ENCODE assay signal across 10 cellular contexts in genomic region chr7:117401293-117402002, GRCh38.
A peak's percentile ranks its signal among the peaks of the same experiment; 100 is the strongest.
DNase-seq lines count a peak whose midpoint lies in the region; ATAC-seq and TF ChIP-seq lines count a peak whose summit lies in the region.
"Had no signal": no experiment of that assay in that cellular context is flagged by ENCODE, and none has a peak within 500 bp of the region (broad histone marks: within the 10 kb centered on the region; RNA-seq: fewer than 3 reads in every experiment).

No MANE protein-coding gene starts in this region.

- H3K36me3 ChIP-seq in Loucy (ENCODE audit: insufficient read depth, low read length): no peaks in the 10 kb centered on the region

- H3K27ac ChIP-seq in coronary artery: no peak overlapping the region

- TF ChIP-seq CTCF in AG09309 (IDR thresholded peaks at IDR 0.05; ENCODE audit: control insufficient read depth, insufficient read depth, low read depth, low read length, missing control alignments): peak; percentile 30
- peak; percentile 53 for TF ChIP-seq CTCF in Loucy (conservative IDR thresholded peaks at IDR 0.05; ENCODE audit: low read length)
- peak; percentile 40 for TF ChIP-seq CTCF in fibroblast of pulmonary artery (IDR thresholded peaks at IDR 0.05; ENCODE audit: low read length, missing control alignments)
- no peak for TF ChIP-seq CTCF in coronary artery (IDR thresholded peaks at IDR 0.05)

- H3K9ac ChIP-seq in Loucy (ENCODE audit: low read depth, low read length, poor library complexity, severe bottlenecking): no peak overlapping the region

- DNase-seq in AG09309 (ENCODE audit: low read depth): no peak
- DNase-seq in fibroblast of pulmonary artery (ENCODE audit: low read depth): peak; percentile 20
- no peak for DNase-seq in activated CD4-positive, CD25-positive, alpha-beta regulatory T cell treated with anti-CD3 and anti-CD28 coated beads, Interleukin-2, amount 50 U/mL, for 72 hours
- no peak for DNase-seq in GM19238 (ENCODE audit: insufficient read length, low spot score)
- no peak for DNase-seq in coronary artery (ENCODE audit: low spot score)
- DNase-seq: CD4-positive, alpha-beta memory T cell had no signal

- no peaks in the 10 kb centered on the region for H3K4me1 ChIP-seq in Loucy (ENCODE audit: insufficient read depth, low read length, poor library complexity, severe bottlenecking)

- H3K27me3 ChIP-seq in Loucy (ENCODE audit: insufficient read depth, low read length, poor library complexity, severe bottlenecking): no peaks in the 10 kb centered on the region

- ATAC-seq in GM18907 (IDR thresholded peaks at IDR 0.05; ENCODE audit: unreplicated experiment) (peak; percentile 63), HG03135 (IDR thresholded peaks at IDR 0.05; ENCODE audit: unreplicated experiment) (no peak)
- ATAC-seq: activated T-helper 17 cell treated with anti-CD3 and anti-CD28 coated beads, Interleukin-2, amount 50 U/mL, for 72 hours had no signal

- no peaks in the 10 kb centered on the region for H3K9me3 ChIP-seq in Loucy (ENCODE audit: insufficient read depth, low read depth, low read length)

- H3F3A ChIP-seq in Loucy (ENCODE audit: low read depth): no peaks in the 10 kb centered on the region

- H4K20me1 ChIP-seq in Loucy (ENCODE audit: insufficient read depth, low read length, poor library complexity, severe bottlenecking): no peaks in the 10 kb centered on the region

- no peaks in the 10 kb centered on the region for H3K9me2 ChIP-seq in Loucy (replicated peaks; ENCODE audit: low read depth, low read length)

- H3K4me2 ChIP-seq in Loucy (ENCODE audit: low read depth, low read length, poor library complexity, severe bottlenecking): no peak overlapping the region

- H3K79me2 ChIP-seq in Loucy (ENCODE audit: insufficient read depth, low read length): no peaks in the 10 kb centered on the region

- no peak overlapping the region for H2AFZ ChIP-seq in Loucy (ENCODE audit: low read length)

- H3K4me3 ChIP-seq in AG09309 (ENCODE audit: control insufficient read depth, low read depth, low read length) (no peak overlapping the region), Loucy (ENCODE audit: low read length, poor library complexity, severe bottlenecking) (no peak overlapping the region), fibroblast of pulmonary artery (replicated peaks; ENCODE audit: low read depth, low read length) (no peak overlapping the region), coronary artery (no peak overlapping the region)
